In genomic region chr7:155009570-155010157, GRCh38 we compare ENCODE assay signal across 8 cellular contexts.
DNase-seq lines count a peak whose midpoint lies in the region; ATAC-seq and TF ChIP-seq lines count a peak whose summit lies in the region.

No MANE protein-coding gene starts in this region.

- in situ Hi-C loops in astrocyte of the spinal cord (cut with HindIII; ENCODE audit: low sequenced_read_pairs): no loop called here

- H3K27me3 ChIP-seq in parathyroid adenoma (ENCODE audit: control insufficient read depth, insufficient read depth, low read length): no peaks in the 10 kb centered on the region

- no peak overlapping the region for H3K27ac ChIP-seq in parathyroid adenoma

- ATAC-seq in HG02588 (IDR thresholded peaks at IDR 0.05; ENCODE audit: unreplicated experiment) (no peak), GM19328 (IDR thresholded peaks at IDR 0.05; ENCODE audit: unreplicated experiment) (no peak)

- H3K4me3 ChIP-seq in LNCaP clone FGC (ENCODE audit: low read depth, low read length) (no peak overlapping the region), astrocyte of the spinal cord (ENCODE audit: low read depth, low read length) (no peak overlapping the region), parathyroid adenoma (ENCODE audit: low read depth, low read length) (no peak overlapping the region)

- H3K4me2 ChIP-seq in parathyroid adenoma (ENCODE audit: low read length): no peak overlapping the region

- H3K9me3 ChIP-seq in parathyroid adenoma (ENCODE audit: control insufficient read depth, low read length): no peaks in the 10 kb centered on the region

- DNase-seq in SIG-M5 treated with dmso at 0.1 percent for 504 hours (lab: John Stamatoyannopoulos, UW; ENCODE audit: unreplicated experiment) (peak; percentile 33), SIG-M5 (lab: John Stamatoyannopoulos, UW) (no peak), LNCaP clone FGC (ENCODE audit: low read depth) (no peak), astrocyte of the spinal cord (ENCODE audit: low read depth, low spot score) (no peak), NCI-H128 (lab: John Stamatoyannopoulos, UW; ENCODE audit: unreplicated experiment) (no peak)

- TF ChIP-seq CTCF in LNCaP clone FGC (IDR thresholded peaks at IDR 0.05; ENCODE audit: control insufficient read depth, extremely low read depth, insufficient read depth) (peak; percentile 36; the same call in 1 of the 2 replicates), astrocyte of the spinal cord (IDR thresholded peaks at IDR 0.05; ENCODE audit: low read depth, low read length) (peak; percentile 40), parathyroid adenoma (IDR thresholded peaks at IDR 0.05) (peak; percentile 21)

- no peaks in the 10 kb centered on the region for H3K36me3 ChIP-seq in parathyroid adenoma (ENCODE audit: control insufficient read depth, insufficient read depth, low read length)

- H3K4me1 ChIP-seq in parathyroid adenoma: no peaks in the 10 kb centered on the region

- no peak overlapping the region for H3K9ac ChIP-seq in parathyroid adenoma

- H3K79me2 ChIP-seq in parathyroid adenoma: no peaks in the 10 kb centered on the region

- no peak overlapping the region for H2AFZ ChIP-seq in parathyroid adenoma
